22 cellular contexts compared by ENCODE assay signal in genomic region chr13:51838235-51838846, GRCh38. TPM values are rescaled to one million over a fixed set of nuclear protein-coding genes. Genes with fewer than 3 reads are reported as not detected.
A peak's percentile ranks its signal among the peaks of the same experiment; 100 is the strongest.
DNase-seq lines count a peak whose midpoint lies in the region; ATAC-seq and TF ChIP-seq lines count a peak whose summit lies in the region.
"Had no signal": no experiment of that assay in that cellular context is flagged by ENCODE, and none has a peak within 500 bp of the region (broad histone marks: within the 10 kb centered on the region; RNA-seq: fewer than 3 reads in every experiment).

No MANE protein-coding gene starts in this region.

- H3K18ac ChIP-seq in H9 (ENCODE audit: insufficient read length, low read depth, low read length), result no peak overlapping the region

- H2BK5ac ChIP-seq in H9 (ENCODE audit: insufficient read length, low read length), result no peak overlapping the region

- no peaks in the 10 kb centered on the region for H3K23me2 ChIP-seq in H9 (ENCODE audit: insufficient read length, low read depth, low read length, poor library complexity, severe bottlenecking)

- no peak overlapping the region for H3K27ac ChIP-seq in H9 (ENCODE audit: insufficient read length, low read depth, low read length)
- peak overlapping the region; percentile 43 for H3K27ac ChIP-seq in smooth muscle cell (ENCODE audit: low read depth)
- H3K27ac ChIP-seq: heart left ventricle had no signal

- H3K4me3 Mint-ChIP-seq in H9, result no peak overlapping the region
- no peak overlapping the region for H3K4me3 Mint-ChIP-seq in activated CD8-positive, alpha-beta T cell treated with anti-CD3 and anti-CD28 coated beads for 36 hours
- H3K4me3 Mint-ChIP-seq: activated B cell treated with CpG ODN at 0.5 μM for 24 hours; CD4-positive, CD25-positive, alpha-beta regulatory T cell; GM23338; naive thymus-derived CD4-positive, alpha-beta T cell had no signal

- no peak overlapping the region for H2BK20ac ChIP-seq in H9 (ENCODE audit: low read depth, low read length, poor library complexity, severe bottlenecking)

- no peak overlapping the region for H3K4ac ChIP-seq in H9 (ENCODE audit: low read depth, low read length)

- intact Hi-C loops in activated CD8-positive, alpha-beta T cell treated with anti-CD3 and anti-CD28 coated beads for 36 hours (cut with micrococcal nuclease), result no loop called here

- H3K23ac ChIP-seq in H9 (ENCODE audit: insufficient read length, low read depth, low read length), result no peak overlapping the region

- H3K27me3 ChIP-seq in H9 (ENCODE audit: insufficient read depth, low read length) (no peaks in the 10 kb centered on the region), smooth muscle cell (ENCODE audit: low read depth) (no peaks in the 10 kb centered on the region)
- H3K27me3 ChIP-seq: heart left ventricle had no signal

- H3K9me3 ChIP-seq in H9 (ENCODE audit: control insufficient read depth, low read depth, low read length) (no peaks in the 10 kb centered on the region), smooth muscle cell (replicated peaks; ENCODE audit: low read depth) (no peaks in the 10 kb centered on the region)
- H3K9me3 ChIP-seq: heart left ventricle had no signal

- ATAC-seq in activated CD8-positive, alpha-beta T cell treated with anti-CD3 and anti-CD28 coated beads for 36 hours, result peak; percentile 79
- ATAC-seq: GM23338; heart left ventricle; left lobe of liver; naive thymus-derived CD4-positive, alpha-beta T cell had no signal

- H4K91ac ChIP-seq in H9 (ENCODE audit: insufficient read length, low read depth, low read length), result no peak overlapping the region

- H3K27ac Mint-ChIP-seq in H9, result no peak overlapping the region; a peak in 1 of 7 replicates
- no peak overlapping the region for H3K27ac Mint-ChIP-seq in activated CD8-positive, alpha-beta T cell treated with anti-CD3 and anti-CD28 coated beads for 36 hours
- H3K27ac Mint-ChIP-seq: activated B cell treated with CpG ODN at 0.5 μM for 24 hours; CD4-positive, CD25-positive, alpha-beta regulatory T cell; GM23338; naive thymus-derived CD4-positive, alpha-beta T cell had no signal

- H3K4me1 Mint-ChIP-seq in H9, result no peaks in the 10 kb centered on the region
- peaks cover 31% of the 10 kb centered on the region for H3K4me1 Mint-ChIP-seq in activated CD8-positive, alpha-beta T cell treated with anti-CD3 and anti-CD28 coated beads for 36 hours (ENCODE audit: low read depth)
- H3K4me1 Mint-ChIP-seq: activated B cell treated with CpG ODN at 0.5 μM for 24 hours, GM23338 had no signal

- H3K4me1 ChIP-seq in H9 (ENCODE audit: insufficient read depth, low read length) (no peaks in the 10 kb centered on the region), smooth muscle cell (ENCODE audit: low read depth) (no peaks in the 10 kb centered on the region)

- POLR2A ChIA-PET in activated CD8-positive, alpha-beta T cell treated with anti-CD3 and anti-CD28 coated beads for 36 hours (lab: Charles Lee), result no interaction called here

- H3K9ac ChIP-seq in H9 (ENCODE audit: extremely low read depth, insufficient read length, low read length) (no peak overlapping the region), smooth muscle cell (ENCODE audit: low read depth) (no peak overlapping the region)

- H3K79me2 ChIP-seq in H9 (ENCODE audit: insufficient read depth, low read length), result no peaks in the 10 kb centered on the region
- H3K79me2 ChIP-seq in smooth muscle cell (ENCODE audit: low read depth), result no peaks in the 10 kb centered on the region

- H3F3A ChIP-seq in smooth muscle cell (ENCODE audit: low read depth), result no peaks in the 10 kb centered on the region

- no peak overlapping the region for H3K4me3 ChIP-seq in smooth muscle cell
- H3K4me3 ChIP-seq: GM23338, heart left ventricle had no signal

- H3K36me3 Mint-ChIP-seq in H9 (ENCODE audit: insufficient read depth in 1 of 3, low read depth in 3 of 3), result no peaks in the 10 kb centered on the region
- H3K36me3 Mint-ChIP-seq in activated CD8-positive, alpha-beta T cell treated with anti-CD3 and anti-CD28 coated beads for 36 hours (ENCODE audit: low read depth), result no peaks in the 10 kb centered on the region
- H3K36me3 Mint-ChIP-seq: CD4-positive, CD25-positive, alpha-beta regulatory T cell; naive thymus-derived CD4-positive, alpha-beta T cell had no signal

- DNase-seq in H9, result peak; percentile 10
- peak; percentile 48 for DNase-seq in activated CD8-positive, alpha-beta T cell treated with anti-CD3 and anti-CD28 coated beads for 36 hours
- peak; percentile 45 for DNase-seq in fibroblast of peridontal ligament (ENCODE audit: extremely low read depth)
- DNase-seq in smooth muscle cell (lab: John Stamatoyannopoulos, UW; ENCODE audit: unreplicated experiment), result no peak
- DNase-seq in NCI-H526 (lab: John Stamatoyannopoulos, UW), result no peak
- DNase-seq in activated gamma-delta T cell (lab: John Stamatoyannopoulos, UW), result no peak
- no peak for DNase-seq in cerebellar nuclear complex (lab: John Stamatoyannopoulos, UW)
- DNase-seq: activated B cell treated with CpG ODN at 0.5 μM for 24 hours; activated T-cell treated with anti-CD3 and anti-CD28 coated beads, Interleukin-2, amount 50 U/mL, for 1 hour; aorta; CD4-positive, CD25-positive, alpha-beta regulatory T cell; GF-D8; heart left ventricle; Kasumi-1; naive thymus-derived CD4-positive, alpha-beta T cell; NCI-H1694 treated with DMSO at 0.1 percent for 48 hours; NCI-H510A treated with DMSO at 0.1 percent for 48 hours; retina; stimulated activated CD4-positive, alpha-beta T cell treated with anti-CD3 and anti-CD28 coated beads, Interleukin-4, amount 100 ng/mL, for 24 hours; SW 1271 had no signal

- no peak overlapping the region for H4K8ac ChIP-seq in H9 (replicated peaks; ENCODE audit: insufficient read length, low read depth, low read length)

- no peak overlapping the region for H4K5ac ChIP-seq in H9 (ENCODE audit: insufficient read length, low read depth, low read length)

- H2BK12ac ChIP-seq in H9 (ENCODE audit: insufficient read length, low read depth, low read length), result no peak overlapping the region

- CTCF ChIA-PET in activated CD8-positive, alpha-beta T cell treated with anti-CD3 and anti-CD28 coated beads for 36 hours (lab: Charles Lee), result interaction anchor here (0.6 to 3.6 kb wide), 7 partner anchors 10 to 542 kb away, joined by 4 to 19 read pairs (median 8); no protein-coding TSS in a partner anchor

- H3K79me1 ChIP-seq in H9 (ENCODE audit: insufficient read depth, low read depth, low read length, poor library complexity, severe bottlenecking), result no peaks in the 10 kb centered on the region

- no peaks in the 10 kb centered on the region for H3K36me3 ChIP-seq in smooth muscle cell (ENCODE audit: low read depth)
- H3K36me3 ChIP-seq: heart left ventricle had no signal

- no peaks in the 10 kb centered on the region for H3K9me3 Mint-ChIP-seq in H9
- no peaks in the 10 kb centered on the region for H3K9me3 Mint-ChIP-seq in activated CD8-positive, alpha-beta T cell treated with anti-CD3 and anti-CD28 coated beads for 36 hours
- H3K9me3 Mint-ChIP-seq: activated B cell treated with CpG ODN at 0.5 μM for 24 hours; CD4-positive, CD25-positive, alpha-beta regulatory T cell; GM23338; naive thymus-derived CD4-positive, alpha-beta T cell had no signal

- H3K4me2 ChIP-seq in H9 (ENCODE audit: insufficient read depth, insufficient read length, low read length) (no peak overlapping the region), smooth muscle cell (peak overlapping the region; percentile 54)
- H3K4me2 ChIP-seq: GM23338 had no signal

- H3K14ac ChIP-seq in H9 (ENCODE audit: insufficient read depth, low read length), result no peak overlapping the region

- H2BK120ac ChIP-seq in H9 (ENCODE audit: low read depth, low read length, poor library complexity, severe bottlenecking), result no peak overlapping the region

- no peak overlapping the region for H2AK5ac ChIP-seq in H9 (ENCODE audit: insufficient read length, low read length)

- H2BK15ac ChIP-seq in H9 (ENCODE audit: low read depth, low read length), result no peak overlapping the region

- H2AFZ ChIP-seq in H9 (ENCODE audit: low read length) (no peak overlapping the region), smooth muscle cell (ENCODE audit: low read depth) (no peak overlapping the region)
- H2AFZ ChIP-seq: GM23338 had no signal

- no peaks in the 10 kb centered on the region; the same call in 1 of the 2 replicates for H3K27me3 Mint-ChIP-seq in H9 (ENCODE audit: low read depth)
- H3K27me3 Mint-ChIP-seq in activated CD8-positive, alpha-beta T cell treated with anti-CD3 and anti-CD28 coated beads for 36 hours, result no peaks in the 10 kb centered on the region

- H3K56ac ChIP-seq in H9 (ENCODE audit: insufficient read length, low read depth, low read length), result no peak overlapping the region

- TF ChIP-seq CTCF in H9 (conservative IDR thresholded peaks at IDR 0.05) (no peak), smooth muscle cell (IDR thresholded peaks at IDR 0.05; ENCODE audit: borderline replicate concordance, insufficient read depth, poor library complexity, severe bottlenecking) (no peak)
- TF ChIP-seq CTCF in activated CD8-positive, alpha-beta T cell treated with anti-CD3 and anti-CD28 coated beads for 36 hours (IDR thresholded peaks at IDR 0.05), result no peak

- H4K20me1 ChIP-seq in H9 (ENCODE audit: control insufficient read depth, insufficient read depth, insufficient read length) (no peaks in the 10 kb centered on the region), smooth muscle cell (ENCODE audit: low read depth) (no peaks in the 10 kb centered on the region)

- no CpG with 5 or more reads among the region's 8 CpGs for WGBS in H9 (ENCODE audit: extremely low coverage, insufficient read length, low lambda C conversion rate)
- WGBS in smooth muscle cell (ENCODE audit: low lambda C conversion rate), result 38% methylated on average over 8 of the region's 8 CpGs

- H3T11ph ChIP-seq in H9 (ENCODE audit: low read length), result no peak overlapping the region

RNA-seq across cellular contexts. Expression of gene TMEM272, which starts 6.6 kb away (rescaled TPM):
- total RNA-seq in H9 (2021) (not detected in 2 replicates), smooth muscle cell (0.18 TPM in 2 replicates)
- total RNA-seq in activated CD8-positive, alpha-beta T cell treated with anti-CD3 and anti-CD28 coated beads for 36 hours, result under 1 TPM; 0.18 to 0.32 TPM
- 0.22 and 0.26 TPM in 2 replicates for polyA plus RNA-seq in smooth muscle cell
- total RNA-seq: activated B cell treated with CpG ODN at 0.5 μM for 24 hours had no signal

RNA-seq across cellular contexts. Expression of gene CCDC70, which starts 23.4 kb away (rescaled TPM):
- total RNA-seq in H9 (2021), result not detected in 2 replicates
- total RNA-seq in activated CD8-positive, alpha-beta T cell treated with anti-CD3 and anti-CD28 coated beads for 36 hours, result under 1 TPM; 0.45 to 0.72 TPM
- total RNA-seq in smooth muscle cell, result not detected in 2 replicates
- polyA plus RNA-seq in smooth muscle cell, result not detected in 2 replicates
- total RNA-seq: activated B cell treated with CpG ODN at 0.5 μM for 24 hours; aorta; CD4-positive, CD25-positive, alpha-beta regulatory T cell; GM23338; heart left ventricle; left lobe of liver; naive thymus-derived CD4-positive, alpha-beta T cell had no signal
- polyA plus RNA-seq: aorta; CD4-positive, CD25-positive, alpha-beta regulatory T cell; GM23338; heart left ventricle; naive thymus-derived CD4-positive, alpha-beta T cell had no signal

RNA-seq across cellular contexts. Expression of gene DHRS12, which starts 34.4 kb away (rescaled TPM):
- total RNA-seq in H9 (2021), result 8.8 and 11.1 TPM in 2 replicates
- total RNA-seq in activated CD8-positive, alpha-beta T cell treated with anti-CD3 and anti-CD28 coated beads for 36 hours, result 1 to 10 TPM; 6.6 to 6.7 TPM
- total RNA-seq in smooth muscle cell, result 4.3 and 5.7 TPM in 2 replicates
- 9.8 and 9.9 TPM in 2 replicates for polyA plus RNA-seq in smooth muscle cell

Comparison
In these comparisons a context has a peak if more than half of its experiments do, and no peak if none do; other contexts are left out.
1. DNase-seq: peak in H9 (single experiment), activated CD8-positive, alpha-beta T cell treated with anti-CD3 and anti-CD28 coated beads for 36 hours (single experiment) and fibroblast of peridontal ligament (single experiment); none in smooth muscle cell (single experiment), NCI-H526 (0 of 2), activated gamma-delta T cell (single experiment) and cerebellar nuclear complex (0 of 2).